8 cellular contexts compared by ENCODE assay signal in genomic region chr19:2282062-2282861, GRCh38. TPM values are rescaled to one million over a fixed set of nuclear protein-coding genes. Genes with fewer than 3 reads are reported as not detected.
DNase-seq lines count a peak whose midpoint lies in the region; ATAC-seq and TF ChIP-seq lines count a peak whose summit lies in the region.

PEAK3 (minus strand) TSS chr19:2282175; CDS start chr19:2280931, 1,244 bp downstream.

- 32 to 47% methylated on average over 21 to 40 of the region's 41 CpGs for WGBS in body of pancreas, 2 donors

- peaks cover 13% of the 10 kb centered on the region for H3K4me1 ChIP-seq in body of pancreas

- DNase-seq in CD1c-positive myeloid dendritic cell (ENCODE audit: extremely low spot score) (peak; percentile 85), body of pancreas (peak; percentile 31 to 78 (median 54)), left colon (peak; percentile 72 to 75), GM19240 (ENCODE audit: insufficient read length, low spot score) (no peak), NCI-H446 treated with DMSO at 0.1 percent for 48 hours (lab: John Stamatoyannopoulos, UW) (no peak)

- H3K27me3 ChIP-seq in body of pancreas, result no peaks in the 10 kb centered on the region

- H3K9me3 Mint-ChIP-seq in IgD-negative memory B cell, result no peaks in the 10 kb centered on the region
- no peaks in the 10 kb centered on the region for H3K9me3 Mint-ChIP-seq in stimulated activated memory B cell treated with anti-CD40 and anti-IgM and Interleukin-4, amounts not matched to agents 10 μg/mL and 1 μg/mL and 100 μg/mL, for 72 hours

- peak within 1 kb of the TSS in 1 of 4 donors; percentile 59 for H3K27ac ChIP-seq in body of pancreas

- peak within 1 kb of the TSS; percentile 48 to 86 (median 70) for H3K4me3 Mint-ChIP-seq in IgD-negative memory B cell
- peak within 1 kb of the TSS; percentile 82 for H3K4me3 Mint-ChIP-seq in stimulated activated memory B cell treated with anti-CD40 and anti-IgM and Interleukin-4, amounts not matched to agents 10 μg/mL and 1 μg/mL and 100 μg/mL, for 72 hours

- H3K36me3 Mint-ChIP-seq in IgD-negative memory B cell, result peaks cover under 1% of the 10 kb centered on the region
- H3K36me3 Mint-ChIP-seq in stimulated activated memory B cell treated with anti-CD40 and anti-IgM and Interleukin-4, amounts not matched to agents 10 μg/mL and 1 μg/mL and 100 μg/mL, for 72 hours, result peaks cover 4% of the 10 kb centered on the region

- H3K9me3 ChIP-seq in body of pancreas, result no peaks in the 10 kb centered on the region

- H3K27me3 Mint-ChIP-seq in IgD-negative memory B cell, result no peaks in the 10 kb centered on the region
- no peaks in the 10 kb centered on the region for H3K27me3 Mint-ChIP-seq in stimulated activated memory B cell treated with anti-CD40 and anti-IgM and Interleukin-4, amounts not matched to agents 10 μg/mL and 1 μg/mL and 100 μg/mL, for 72 hours

- no peak for TF ChIP-seq CTCF in body of pancreas (IDR thresholded peaks at IDR 0.05)

- peak in 1 of 3 donors; percentile 37 for TF ChIP-seq POLR2A in body of pancreas (IDR thresholded peaks at IDR 0.05)

- intact Hi-C loops in body of pancreas (cut with DNase I), result no loop called here
- intact Hi-C loops in left colon (cut with DNase I, micrococcal nuclease), result loop anchor here in 1 of 2 donors (5.0 kb wide), 1 partner anchor 35 kb away; no protein-coding TSS in a partner anchor

- H3K4me3 ChIP-seq in body of pancreas, result no peak within 1 kb of the TSS

- H3K36me3 ChIP-seq in body of pancreas (replicated peaks in 1 of 2; ENCODE audit: insufficient read depth in 1 of 2, low read depth in 2 of 2), result no peaks in the 10 kb centered on the region

- H3K4me1 Mint-ChIP-seq in IgD-negative memory B cell, result peaks cover 6 to 8% (median 6%) of the 10 kb centered on the region in 3 donors
- peaks cover 39% of the 10 kb centered on the region for H3K4me1 Mint-ChIP-seq in stimulated activated memory B cell treated with anti-CD40 and anti-IgM and Interleukin-4, amounts not matched to agents 10 μg/mL and 1 μg/mL and 100 μg/mL, for 72 hours

- peak within 1 kb of the TSS; percentile 23 to 85 (median 31) for H3K27ac Mint-ChIP-seq in IgD-negative memory B cell
- H3K27ac Mint-ChIP-seq in stimulated activated memory B cell treated with anti-CD40 and anti-IgM and Interleukin-4, amounts not matched to agents 10 μg/mL and 1 μg/mL and 100 μg/mL, for 72 hours, result peak within 1 kb of the TSS; percentile 86

- ATAC-seq in body of pancreas, result peak; percentile 25
- ATAC-seq in left colon, result no peak
- peak; percentile 81 for ATAC-seq in stimulated activated memory B cell treated with anti-CD40 and anti-IgM and Interleukin-4, amounts not matched to agents 10 μg/mL and 1 μg/mL and 100 μg/mL, for 72 hours
- ATAC-seq in HG02981 (IDR thresholded peaks at IDR 0.05; ENCODE audit: unreplicated experiment), result no peak

RNA-seq across cellular contexts. Expression of gene PEAK3, which starts in this region (rescaled TPM):
- polyA plus RNA-seq in IgD-negative memory B cell, result 0.26 TPM
- under 1 TPM; 0.66 to 0.78 TPM for total RNA-seq in body of pancreas
- under 1 TPM; 0.15 to 0.78 TPM for total RNA-seq in left colon

Comparison
In these comparisons a context has a peak if more than half of its experiments do, and no peak if none do; other contexts are left out.
1. Peak in DNase-seq and ATAC-seq in body of pancreas; RNA of the gene not detected or under 1 TPM.
2. Peak in DNase-seq in left colon; RNA of the gene not detected or under 1 TPM.